8 cellular contexts compared by ENCODE assay signal in genomic region chr1:8351693-8352470, GRCh38.
DNase-seq lines count a peak whose midpoint lies in the region; ATAC-seq and TF ChIP-seq lines count a peak whose summit lies in the region.

No MANE protein-coding gene starts in this region.

- DNase-seq in D341Med (ENCODE audit: low spot score) = peak; percentile 70
- DNase-seq in KBM-7 = peak; percentile 17
- peak in 1 of 2 donors; percentile 35 for DNase-seq in cardiac fibroblast (ENCODE audit: low read depth in 2 of 2)
- DNase-seq in SW 1271 (lab: John Stamatoyannopoulos, UW) = no peak
- DNase-seq in NCI-H2081 treated with DMSO at 0.1 percent for 48 hours (lab: John Stamatoyannopoulos, UW) = no peak

- H3K27me3 Mint-ChIP-seq in nephron (ENCODE audit: low read depth) = peaks cover 6% of the 10 kb centered on the region

- H3K4me1 Mint-ChIP-seq in nephron = peaks cover 14% of the 10 kb centered on the region

- peaks cover 42% of the 10 kb centered on the region for H3K36me3 Mint-ChIP-seq in nephron (ENCODE audit: low read depth)

- H3K27ac Mint-ChIP-seq in nephron = peak overlapping the region; percentile 73 to 92 (median 86)

- H3K9me3 Mint-ChIP-seq in nephron = no peaks in the 10 kb centered on the region

- H3K4me3 Mint-ChIP-seq in nephron = no peak overlapping the region

- TF ChIP-seq CTCF in cardiac fibroblast (IDR thresholded peaks at IDR 0.05; ENCODE audit: low read depth, low read length) (peak; percentile 71), nephron (IDR thresholded peaks at IDR 0.05; ENCODE audit: unreplicated experiment in 3 of 3) (peak; percentile 54 to 59 (median 55))

- in situ Hi-C loops in KBM-7 (cut with MboI; ENCODE audit: low pct_unique_long_range_greater_than_20kb, low sequenced_read_pairs) = no loop called here

- ATAC-seq in HG03280 (IDR thresholded peaks at IDR 0.05; ENCODE audit: unreplicated experiment) (no peak), HG02840 (IDR thresholded peaks at IDR 0.05; ENCODE audit: low FRiP score, unreplicated experiment) (no peak)

- H3K4me3 ChIP-seq in cardiac fibroblast (replicated peaks in 1 of 2; ENCODE audit: low read depth in 2 of 2, low read length in 2 of 2) = no peak overlapping the region

Comparison
In these comparisons a context has a peak if more than half of its experiments do, and no peak if none do; other contexts are left out.
1. DNase-seq: peak in D341Med (single experiment) and KBM-7 (single experiment); none in SW 1271 (0 of 2) and NCI-H2081 treated with DMSO at 0.1 percent for 48 hours (single experiment).